8 cellular contexts compared by ENCODE assay signal in the genomic region with DNA sequence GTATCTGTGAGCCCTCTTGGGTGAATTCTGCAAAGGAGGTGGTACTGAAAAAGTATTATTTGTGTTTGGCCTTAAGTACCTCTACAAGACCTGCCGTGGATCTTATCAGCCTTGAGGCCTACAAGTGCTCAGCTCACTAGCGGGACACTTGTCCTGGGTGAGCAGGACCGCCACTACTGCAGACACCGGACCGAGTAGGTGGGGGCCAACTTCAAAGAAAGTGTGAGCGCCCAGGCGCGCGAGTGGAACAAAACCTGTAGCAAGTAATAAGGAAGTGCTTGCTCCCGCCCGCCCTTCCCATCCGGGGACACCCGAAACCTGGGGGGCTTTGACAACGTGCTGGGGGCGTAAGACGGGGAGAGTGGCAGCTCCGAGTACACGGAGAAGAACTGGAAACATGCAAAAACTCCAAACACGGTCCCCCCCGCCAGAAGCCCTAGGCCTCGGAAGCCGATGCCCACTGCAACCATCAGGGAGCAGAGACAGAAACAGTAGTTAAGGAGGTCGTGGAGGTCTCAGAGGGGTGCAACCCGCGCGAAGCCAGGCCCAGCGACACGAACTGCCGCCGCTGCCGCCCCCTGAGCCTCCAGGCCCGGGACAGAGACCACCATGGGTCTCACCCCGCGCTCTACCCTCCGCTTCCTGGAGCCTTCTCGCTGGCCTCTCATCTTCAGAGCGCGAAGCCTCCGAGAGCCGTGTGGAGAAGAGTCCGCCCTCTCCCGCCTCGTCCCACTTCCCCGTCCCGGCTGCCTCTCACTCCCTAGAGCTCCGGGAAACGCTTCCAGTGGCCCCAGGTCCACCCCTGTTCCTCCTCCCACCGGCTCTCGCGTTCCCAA. TPM values are rescaled to one million over a fixed set of nuclear protein-coding genes. Genes with fewer than 3 reads are reported as not detected.
DNase-seq lines count a peak whose midpoint lies in the region; ATAC-seq, FAIRE-seq and TF ChIP-seq lines count a peak whose summit lies in the region.

No MANE protein-coding gene starts in this region.

- WGBS in pancreas, 2 donors: 0 to 1% methylated on average over 43 to 50 of the region's 50 CpGs
- WGBS in transverse colon (ENCODE audit: low coverage in 1 of 2), 2 donors: 0% methylated on average over 46 of the region's 50 CpGs; no CpG with 5 or more reads in 1 of the 2 donors

- H3K27ac Mint-ChIP-seq in activated naive CD4-positive, alpha-beta T cell treated with anti-CD3 and anti-CD28 coated beads for 36 hours: peak overlapping the region; percentile 100

- H3K36me3 ChIP-seq in pancreas (no peaks in the 10 kb centered on the region), transverse colon (peaks cover 0 to 5% (median 2%) of the 10 kb centered on the region in 4 donors)

- no peak for FAIRE-seq in pancreas (lab: Jason Lieb, UNC)

- H3K9me3 Mint-ChIP-seq in activated naive CD4-positive, alpha-beta T cell treated with anti-CD3 and anti-CD28 coated beads for 36 hours: no peaks in the 10 kb centered on the region

- peaks cover 28% of the 10 kb centered on the region for H3K4me1 Mint-ChIP-seq in activated naive CD4-positive, alpha-beta T cell treated with anti-CD3 and anti-CD28 coated beads for 36 hours (ENCODE audit: low read depth)

- CTCF ChIA-PET in activated naive CD4-positive, alpha-beta T cell treated with anti-CD3 and anti-CD28 coated beads for 36 hours (lab: Charles Lee): interaction anchor here (2.5 kb wide), 1 partner anchor 127 kb away, joined by 10 read pairs; no protein-coding TSS in a partner anchor

- no peaks in the 10 kb centered on the region for H3K27me3 ChIP-seq in pancreas
- no peaks in the 10 kb centered on the region for H3K27me3 ChIP-seq in transverse colon

- H3K9me3 ChIP-seq in pancreas (no peaks in the 10 kb centered on the region), transverse colon (no peaks in the 10 kb centered on the region)

- TF ChIP-seq POLR2A in transverse colon (IDR thresholded peaks at IDR 0.05): no peak

- TF ChIP-seq EP300 in transverse colon (IDR thresholded peaks at IDR 0.05; ENCODE audit: low read depth): no peak

- in situ Hi-C loops in transverse colon (cut with MboI; ENCODE audit: low pct_ligation_motif_present in 1 of 4, low pct_unique_long_range_greater_than_20kb in 1 of 4, low sequenced_read_pairs in 3 of 4): no loop called here

- H3K36me3 Mint-ChIP-seq in activated naive CD4-positive, alpha-beta T cell treated with anti-CD3 and anti-CD28 coated beads for 36 hours (ENCODE audit: low read depth): peaks cover 22% of the 10 kb centered on the region

- H3K4me3 Mint-ChIP-seq in activated naive CD4-positive, alpha-beta T cell treated with anti-CD3 and anti-CD28 coated beads for 36 hours: peak overlapping the region; percentile 99

- DNase-seq in EL (peak; percentile 27), RPMI8226 (peak; percentile 73), Right ventricle myocardium superior (peak; percentile 72), pancreas (peak; percentile 37 to 78 (median 50)), transverse colon (peak; percentile 77)
- DNase-seq in activated naive CD4-positive, alpha-beta T cell treated with anti-CD3 and anti-CD28 coated beads for 36 hours: peak; percentile 62

- peak overlapping the region; percentile 96 to 100 (median 98) for H3K4me3 ChIP-seq in pancreas
- peak overlapping the region; percentile 84 to 99 (median 91) for H3K4me3 ChIP-seq in transverse colon

- TF ChIP-seq CTCF in pancreas (IDR thresholded peaks at IDR 0.05) (no peak), transverse colon (IDR thresholded peaks at IDR 0.05) (no peak)

- H3K27me3 Mint-ChIP-seq in activated naive CD4-positive, alpha-beta T cell treated with anti-CD3 and anti-CD28 coated beads for 36 hours (ENCODE audit: low read depth): peaks cover 1% of the 10 kb centered on the region

- intact Hi-C loops in activated naive CD4-positive, alpha-beta T cell treated with anti-CD3 and anti-CD28 coated beads for 36 hours (cut with micrococcal nuclease): loop anchor here (1.0 to 5.0 kb wide), 4 partner anchors 47 to 1092 kb away; partner anchors contain the start of genes CCDC102A and CFAP20
- intact Hi-C loops in Right ventricle myocardium superior (cut with DNase I): no loop called here
- intact Hi-C loops in pancreas (cut with DNase I): no loop called here
- intact Hi-C loops in transverse colon (cut with DNase I; ENCODE audit: low total_unique reads): no loop called here

- peak overlapping the region; percentile 96 to 99 (median 97) for H3K27ac ChIP-seq in pancreas
- H3K27ac ChIP-seq in transverse colon: peak overlapping the region; percentile 96 to 100 (median 98)

- ATAC-seq in HG02884 (IDR thresholded peaks at IDR 0.05; ENCODE audit: unreplicated experiment): peak; percentile 0
- peak; percentile 44 for ATAC-seq in Right ventricle myocardium superior (ENCODE audit: poor library complexity)
- ATAC-seq in pancreas: peak; percentile 33 to 54 (median 46)
- ATAC-seq in GM21360 (IDR thresholded peaks at IDR 0.05; ENCODE audit: unreplicated experiment): no peak

- H3K4me1 ChIP-seq in pancreas (peaks cover 0 to 14% (median 12%) of the 10 kb centered on the region in 3 donors), transverse colon (peaks cover 6 to 28% (median 14%) of the 10 kb centered on the region in 4 donors)

RNA-seq across cellular contexts. Expression of gene CNOT1, which starts 0.6 kb away (rescaled TPM):
- 100 to 1,000 TPM; 283 to 287 TPM for total RNA-seq in activated naive CD4-positive, alpha-beta T cell treated with anti-CD3 and anti-CD28 coated beads for 36 hours
- 68.3 TPM for total RNA-seq in Right ventricle myocardium superior
- total RNA-seq in pancreas: 10 to 100 TPM; 51.3 to 84.4 (median 67.5) TPM
- polyA plus RNA-seq in pancreas: 10 to 100 TPM; 24.3 to 49.7 TPM
- 100 to 1,000 TPM; 122 to 257 (median 178) TPM for total RNA-seq in transverse colon

RNA-seq across cellular contexts. Expression of gene SLC38A7, which starts 55.5 kb away (rescaled TPM):
- total RNA-seq in activated naive CD4-positive, alpha-beta T cell treated with anti-CD3 and anti-CD28 coated beads for 36 hours: 1 to 10 TPM; 4.3 to 4.6 TPM
- total RNA-seq in Right ventricle myocardium superior: 35.3 TPM
- total RNA-seq in pancreas: 10 to 100 TPM in 1 of 6 donors, 1 to 10 TPM in 5; 3.0 to 11.0 (median 4.9) TPM
- 10 to 100 TPM in 1 of 2 donors, 1 to 10 TPM in 1; 6.0 to 11.3 TPM for polyA plus RNA-seq in pancreas
- 10 to 100 TPM in 3 of 4 donors, 1 to 10 TPM in 1; 6.7 to 54.5 (median 23.4) TPM for total RNA-seq in transverse colon

Comparison
In these comparisons a context has a peak if more than half of its experiments do, and no peak if none do; other contexts are left out.
1. DNase-seq: peak in every context shown above with its lines; median percentile 77 in transverse colon; 73 in RPMI8226; 72 in Right ventricle myocardium superior; 62 in activated naive CD4-positive, alpha-beta T cell treated with anti-CD3 and anti-CD28 coated beads for 36 hours; 50 in pancreas; 27 in EL.